Comparison of ENCODE assay signal across 8 cellular contexts in genomic region chr12:120290541-120291312, GRCh38. TPM values are rescaled to one million over a fixed set of nuclear protein-coding genes. Genes with fewer than 3 reads are reported as not detected.
A peak's percentile ranks its signal among the peaks of the same experiment; 100 is the strongest.
DNase-seq lines count a peak whose midpoint lies in the region; TF ChIP-seq lines count a peak whose summit lies in the region.

No MANE protein-coding gene starts in this region.

- dilution Hi-C loops in mammary epithelial cell (cut with HindIII; ENCODE audit: low sequenced_read_pairs), result no loop called here

- no peaks in the 10 kb centered on the region for H4K20me1 ChIP-seq in mammary epithelial cell (ENCODE audit: insufficient read depth, low read length)

- H2BK120ac ChIP-seq in mesendoderm (ENCODE audit: low read depth, low read length), result no peak overlapping the region

- peak overlapping the region; percentile 58 for H3K56ac ChIP-seq in mesendoderm (ENCODE audit: low read length)

- H3K4ac ChIP-seq in mesendoderm (ENCODE audit: low read depth, low read length), result no peak overlapping the region

- peak overlapping the region; percentile 33 for H3K18ac ChIP-seq in mesendoderm (ENCODE audit: low read length)

- intact Hi-C loops in mammary epithelial cell (cut with micrococcal nuclease), result loop anchor here (1.0 kb wide), 4 partner anchors 26 to 172 kb away; partner anchors contain the start of gene RPLP0
- intact Hi-C loops in testis (cut with DNase I; ENCODE audit: low total_unique reads), result no loop called here

- no peaks in the 10 kb centered on the region for H3K27me3 ChIP-seq in mammary epithelial cell (ENCODE audit: insufficient read depth, low read length)
- H3K27me3 ChIP-seq in mesendoderm (ENCODE audit: insufficient read depth, low read length, poor library complexity), result no peaks in the 10 kb centered on the region
- no peaks in the 10 kb centered on the region for H3K27me3 ChIP-seq in testis

- in situ Hi-C loops in mammary epithelial cell (cut with MboI; ENCODE audit: low sequenced_read_pairs in 2 of 2), result no loop called here
- in situ Hi-C loops in GM13977 (cut with MboI; ENCODE audit: low pct_unique_long_range_greater_than_20kb, low sequenced_read_pairs, unreplicated experiment), result no loop called here

- CTCF ChIA-PET in mammary epithelial cell (lab: Charles Lee; ENCODE audit: low non-redundant PET), result interaction anchor here (1.1 to 1.4 kb wide), 2 partner anchors 11 to 63 kb away, joined by 4 to 10 read pairs; partner anchors contain the start of gene SIRT4

- H3K23ac ChIP-seq in mesendoderm (ENCODE audit: low read length), result no peak overlapping the region

- H4K8ac ChIP-seq in mesendoderm (ENCODE audit: low read depth, low read length), result no peak overlapping the region

- WGBS in mammary epithelial cell (ENCODE audit: low coverage, missing lambda C conversion rate), result 33% methylated on average over 9 of the region's 27 CpGs
- no CpG with 5 or more reads among the region's 27 CpGs for WGBS in mesendoderm (ENCODE audit: extremely low coverage, insufficient coverage, low lambda C conversion rate)
- WGBS in testis, 2 donors, result 13 to 17% methylated on average over 25 to 27 of the region's 27 CpGs

- BruUV-seq in mammary epithelial cell (replicated peaks; lab: Mats Ljungman, UMichigan), result no TSS peak

- no peak overlapping the region for H2AFZ ChIP-seq in mammary epithelial cell (ENCODE audit: low read depth, low read length)

- H2BK15ac ChIP-seq in mesendoderm (replicated peaks; ENCODE audit: low read depth), result no peak overlapping the region

- H3K4me2 ChIP-seq in mammary epithelial cell (ENCODE audit: insufficient read depth, low read depth, low read length) (peak overlapping the region; percentile 27), mesendoderm (ENCODE audit: low read length) (no peak overlapping the region)

- H3K79me1 ChIP-seq in mesendoderm (ENCODE audit: low read length), result no peaks in the 10 kb centered on the region

- peak overlapping the region in 1 of 3 experiments; percentile 26 for H3K4me3 ChIP-seq in mammary epithelial cell (replicated peaks in 1 of 3; ENCODE audit: insufficient read depth in 1 of 3, low read depth in 2 of 3, low read length in 3 of 3)
- no peak overlapping the region for H3K4me3 ChIP-seq in mesendoderm (ENCODE audit: low read length)
- peak overlapping the region; percentile 6 to 73 for H3K4me3 ChIP-seq in testis

- H4K5ac ChIP-seq in mesendoderm (ENCODE audit: low read length), result no peak overlapping the region

- H3K9me3 ChIP-seq in mammary epithelial cell (replicated peaks; ENCODE audit: insufficient read depth, low read length) (no peaks in the 10 kb centered on the region), testis (no peaks in the 10 kb centered on the region)

- H3K4me1 ChIP-seq in mammary epithelial cell (ENCODE audit: insufficient read depth, low read length) (peaks cover 10% of the 10 kb centered on the region), mesendoderm (ENCODE audit: control insufficient read depth, low read depth, low read length) (peaks cover 3% of the 10 kb centered on the region), testis (peaks cover 6% of the 10 kb centered on the region)

- TF ChIP-seq POLR2A in testis (IDR thresholded peaks at IDR 0.05), result no peak

- DNase-seq in SIG-M5 treated with dmso at 0.1 percent for 504 hours (lab: John Stamatoyannopoulos, UW; ENCODE audit: unreplicated experiment), result peak; percentile 64
- DNase-seq in SIG-M5 (lab: John Stamatoyannopoulos, UW), result no peak
- peak; percentile 64 for DNase-seq in SK-N-DZ (ENCODE audit: low spot score)
- no peak for DNase-seq in mammary epithelial cell
- peak; percentile 80 for DNase-seq in mesendoderm
- peak; percentile 50 for DNase-seq in testis
- no peak for DNase-seq in NCI-H226
- no peak for DNase-seq in GM13977 (ENCODE audit: low spot score)

- H2BK5ac ChIP-seq in mesendoderm (ENCODE audit: low read length), result no peak overlapping the region

- H3K79me2 ChIP-seq in mammary epithelial cell (ENCODE audit: insufficient read depth, low read length), result no peaks in the 10 kb centered on the region
- no peaks in the 10 kb centered on the region for H3K79me2 ChIP-seq in mesendoderm (ENCODE audit: control insufficient read depth, insufficient read depth, low read length)

- no peaks in the 10 kb centered on the region for H3K36me3 ChIP-seq in mammary epithelial cell (ENCODE audit: insufficient read depth, low read length)
- no peaks in the 10 kb centered on the region for H3K36me3 ChIP-seq in mesendoderm (ENCODE audit: control insufficient read depth, insufficient read depth, low read length)
- H3K36me3 ChIP-seq in testis (ENCODE audit: low read depth, missing control alignments), result no peaks in the 10 kb centered on the region

- H3K9ac ChIP-seq in mammary epithelial cell (ENCODE audit: insufficient read depth, low read length) (no peak overlapping the region), mesendoderm (ENCODE audit: low read length) (peak overlapping the region; percentile 45)

- no peak overlapping the region for H2AK5ac ChIP-seq in mesendoderm (ENCODE audit: low read length)

- TF ChIP-seq CTCF in mammary epithelial cell (conservative IDR thresholded peaks at IDR 0.05 in 1 of 2, IDR thresholded peaks at IDR 0.05 in 1 of 2; ENCODE audit: extremely low read depth in 1 of 2, insufficient read depth in 1 of 2, low read depth in 1 of 2, low read length in 2 of 2) (no peak), testis (IDR thresholded peaks at IDR 0.05) (no peak), GM13977 (IDR thresholded peaks at IDR 0.05; ENCODE audit: extremely low read depth, insufficient read depth, missing control alignments) (no peak)

- peak overlapping the region; percentile 100 for H3K27ac ChIP-seq in mammary epithelial cell (ENCODE audit: insufficient read depth, low read depth, low read length)
- peak overlapping the region; percentile 56 for H3K27ac ChIP-seq in mesendoderm (ENCODE audit: low read depth, low read length)
- H3K27ac ChIP-seq in testis, result peak overlapping the region; percentile 97 to 98

RNA-seq across cellular contexts. Expression of gene RNU4-2, which starts 1.0 kb away (rescaled TPM):
- polyA plus RNA-seq in SK-N-DZ (2014; cell fraction: cytosol; rRNA removed), result not detected in 2 replicates
- polyA plus RNA-seq in SK-N-DZ (2014; cell fraction: nucleus; rRNA removed), result not detected in 2 replicates
- total RNA-seq in mammary epithelial cell (1,000 to 10,000 TPM in 1 of 2 donors, under 1 TPM in 1; under 0.01 to 1,580 TPM), testis (under 1 TPM; under 0.01 TPM)
- polyA plus RNA-seq in mammary epithelial cell (under 0.01 TPM), testis (ENCODE audit: insufficient read depth, low read depth, low replicate concordance) (not detected)
- polyA minus RNA-seq in mammary epithelial cell, result under 0.01 TPM
- polyA plus RNA-seq in mesendoderm (2013, experiment 1 of 2), result not detected
- polyA plus RNA-seq in mesendoderm (2013, experiment 2 of 2), result not detected

RNA-seq across cellular contexts. Expression of gene RNU4-1, which starts 2.3 kb away (rescaled TPM):
- not detected in 2 replicates for polyA plus RNA-seq in SK-N-DZ (2014; cell fraction: cytosol; rRNA removed)
- not detected in 2 replicates for polyA plus RNA-seq in SK-N-DZ (2014; cell fraction: nucleus; rRNA removed)
- total RNA-seq in mammary epithelial cell (1,000 to 10,000 TPM in 1 of 2 donors, under 1 TPM in 1; under 0.01 to 1,952 TPM), testis (under 1 TPM; under 0.01 TPM)
- polyA plus RNA-seq in mammary epithelial cell (under 0.01 TPM), testis (ENCODE audit: insufficient read depth, low read depth, low replicate concordance) (not detected)
- polyA minus RNA-seq in mammary epithelial cell, result under 0.01 TPM
- polyA plus RNA-seq in mesendoderm (2013, experiment 1 of 2), result not detected
- polyA plus RNA-seq in mesendoderm (2013, experiment 2 of 2), result not detected

RNA-seq across cellular contexts. Expression of gene SIRT4, which starts 11.4 kb away (rescaled TPM):
- polyA plus RNA-seq in SK-N-DZ (2014; cell fraction: cytosol; rRNA removed), result 3.7 and 4.6 TPM in 2 replicates
- 0.33 and 2.4 TPM in 2 replicates for polyA plus RNA-seq in SK-N-DZ (2014; cell fraction: nucleus; rRNA removed)
- total RNA-seq in mammary epithelial cell (under 1 TPM; 0.42 to 0.83 TPM), testis (1 to 10 TPM; 3.3 to 5.0 TPM)
- polyA plus RNA-seq in mammary epithelial cell (0.77 TPM), testis (ENCODE audit: insufficient read depth, low read depth, low replicate concordance) (10.0 TPM)
- polyA minus RNA-seq in mammary epithelial cell, result not detected
- 0.88 TPM for polyA plus RNA-seq in mesendoderm (2013, experiment 1 of 2)
- 0.81 TPM for polyA plus RNA-seq in mesendoderm (2013, experiment 2 of 2)

RNA-seq across cellular contexts. Expression of gene PXN, which starts 25.2 kb away (rescaled TPM):
- 13.0 and 14.1 TPM in 2 replicates for polyA plus RNA-seq in SK-N-DZ (2014; cell fraction: cytosol; rRNA removed)
- polyA plus RNA-seq in SK-N-DZ (2014; cell fraction: nucleus; rRNA removed), result 8.8 and 15.5 TPM in 2 replicates
- total RNA-seq in mammary epithelial cell, result 100 to 1,000 TPM; 155 to 477 TPM
- polyA plus RNA-seq in mammary epithelial cell, result 166 TPM
- polyA minus RNA-seq in mammary epithelial cell, result 597 TPM
- 147 TPM for polyA plus RNA-seq in mesendoderm (2013, experiment 1 of 2)
- polyA plus RNA-seq in mesendoderm (2013, experiment 2 of 2), result 148 TPM
- 10 to 100 TPM; 81.8 to 84.9 TPM for total RNA-seq in testis
- polyA plus RNA-seq in testis (ENCODE audit: insufficient read depth, low read depth, low replicate concordance), result 89.6 TPM

RNA-seq across cellular contexts. Expression of gene PLA2G1B, which starts 36.9 kb away (rescaled TPM):
- polyA plus RNA-seq in SK-N-DZ (2014; cell fraction: cytosol; rRNA removed), result not detected in 2 replicates
- polyA plus RNA-seq in SK-N-DZ (2014; cell fraction: nucleus; rRNA removed), result not detected in 2 replicates
- total RNA-seq in mammary epithelial cell (not detected), testis (under 1 TPM in 1 of 2 donors, not detected in 1; 0.94 TPM)
- polyA plus RNA-seq in mammary epithelial cell (not detected), testis (ENCODE audit: insufficient read depth, low read depth, low replicate concordance) (3.6 TPM)
- not detected for polyA minus RNA-seq in mammary epithelial cell
- not detected for polyA plus RNA-seq in mesendoderm (2013, experiment 1 of 2)
- not detected for polyA plus RNA-seq in mesendoderm (2013, experiment 2 of 2)

Comparison
In these comparisons a context has a peak if more than half of its experiments do, and no peak if none do; other contexts are left out.
1. DNase-seq: peak in SIG-M5 treated with dmso at 0.1 percent for 504 hours (single experiment), SK-N-DZ (single experiment), mesendoderm (single experiment) and testis (single experiment); none in SIG-M5 (single experiment), mammary epithelial cell (single experiment), NCI-H226 (single experiment) and GM13977 (single experiment).
2. Peak in every context shown above with its lines, with median percentiles within 50 percentile points of each other: H3K27ac ChIP-seq.